ENCODE assay signal across 20 cellular contexts in the genomic region with DNA sequence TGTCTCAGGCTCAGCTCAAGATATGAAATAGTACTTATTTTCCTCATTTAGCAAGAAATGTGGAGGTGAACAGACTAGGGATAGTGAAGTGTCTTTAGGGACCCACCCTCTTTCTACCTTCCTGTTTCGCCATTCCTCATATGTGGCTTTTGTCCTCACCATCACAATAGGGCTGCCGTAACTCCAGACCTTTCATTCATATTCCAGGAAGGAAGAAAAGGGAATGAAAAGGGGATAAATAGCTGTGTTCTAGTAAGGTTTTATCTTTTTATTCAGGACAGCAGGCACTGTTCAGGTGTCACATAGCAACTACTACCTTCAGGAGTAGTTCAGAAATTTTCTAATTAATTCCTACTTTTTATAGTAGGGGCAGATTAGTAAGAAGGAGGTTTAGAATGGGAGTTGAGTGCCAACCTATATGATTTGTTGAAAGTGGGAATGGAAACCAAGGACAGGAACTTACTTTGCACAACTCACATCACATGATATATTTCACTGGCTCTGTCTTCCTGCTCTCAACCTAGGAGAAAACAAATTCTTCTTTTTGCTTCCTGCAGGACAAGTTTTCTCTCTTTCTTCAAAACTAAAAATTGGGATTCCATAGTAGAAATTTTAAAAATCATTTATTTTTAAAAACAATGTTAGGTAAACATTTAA.
"Had no signal": no experiment of that assay in that cellular context is flagged by ENCODE, and none has a peak within 500 bp of the region (broad histone marks: within the 10 kb centered on the region; RNA-seq: fewer than 3 reads in every experiment).

No MANE protein-coding gene starts in this region.

- H3K27ac ChIP-seq: cardiac muscle cell, VCaP had no signal

- H3K27ac Mint-ChIP-seq: activated CD4-positive, alpha-beta memory T cell treated with anti-CD3 and anti-CD28 coated beads for 36 hours; activated CD4-positive, alpha-beta T cell treated with anti-CD3 and anti-CD28 coated beads for 36 hours; activated CD8-positive, alpha-beta memory T cell treated with anti-CD3 and anti-CD28 coated beads, Interleukin-2, amount 10 ng/mL, durations not matched to agents 7 days and 5 days; activated naive CD4-positive, alpha-beta T cell treated with anti-CD3 and anti-CD28 coated beads, Interleukin-2, amount 50 U/mL, for 24 hours; activated T-cell treated with anti-CD3 and anti-CD28 coated beads, Interleukin-2, amount 50 U/mL, for 24 hours; natural killer cell had no signal

- H3K9me3 ChIP-seq: adrenal gland, esophagus squamous epithelium had no signal

- H3K36me3 ChIP-seq: adrenal gland, cardiac muscle cell, esophagus squamous epithelium had no signal

- H3K27me3 ChIP-seq: adrenal gland, cardiac muscle cell had no signal

- H3K4me3 ChIP-seq: adrenal gland, cardiac muscle cell, esophagus squamous epithelium, skin epidermis had no signal

- ATAC-seq: activated CD4-positive, alpha-beta T cell treated with anti-CD3 and anti-CD28 coated beads for 36 hours; activated CD8-positive, alpha-beta memory T cell treated with anti-CD3 and anti-CD28 coated beads, Interleukin-2, amount 10 ng/mL, durations not matched to agents 7 days and 5 days; left ventricle myocardium superior; natural killer cell had no signal

- H3K4me3 Mint-ChIP-seq: activated CD4-positive, alpha-beta memory T cell treated with anti-CD3 and anti-CD28 coated beads for 36 hours; activated CD4-positive, alpha-beta T cell treated with anti-CD3 and anti-CD28 coated beads for 36 hours; activated CD8-positive, alpha-beta memory T cell treated with anti-CD3 and anti-CD28 coated beads, Interleukin-2, amount 10 ng/mL, durations not matched to agents 7 days and 5 days; activated naive CD4-positive, alpha-beta T cell treated with anti-CD3 and anti-CD28 coated beads, Interleukin-2, amount 50 U/mL, for 24 hours; activated T-cell treated with anti-CD3 and anti-CD28 coated beads, Interleukin-2, amount 50 U/mL, for 24 hours; natural killer cell had no signal

- H3K9me3 Mint-ChIP-seq: activated naive CD4-positive, alpha-beta T cell treated with anti-CD3 and anti-CD28 coated beads, Interleukin-2, amount 50 U/mL, for 24 hours had no signal

- DNase-seq: activated CD4-positive, alpha-beta memory T cell treated with anti-CD3 and anti-CD28 coated beads for 36 hours; activated CD4-positive, alpha-beta T cell treated with anti-CD3 and anti-CD28 coated beads for 36 hours; activated CD8-positive, alpha-beta memory T cell treated with anti-CD3 and anti-CD28 coated beads, Interleukin-2, amount 10 ng/mL, durations not matched to agents 7 days and 5 days; activated effector memory CD4-positive, alpha-beta T cell treated with Interleukin-2 at 50 U/mL for 16 hours; activated T-cell treated with anti-CD3 and anti-CD28 coated beads, Interleukin-2, amount 50 U/mL, for 24 hours; adrenal gland; effector CD4-positive, alpha-beta T cell; esophagus squamous epithelium; hippocampal formation; left ventricle myocardium superior; mesenchymal stem cell; natural killer cell; stimulated activated CD4-positive, alpha-beta T cell treated with anti-CD3 and anti-CD28 coated beads, Interleukin-15, amount 100 ng/mL, for 24 hours; stimulated activated CD4-positive, alpha-beta T cell treated with anti-CD3 and anti-CD28 coated beads, Interleukin-4, amount 100 ng/mL, for 24 hours; stimulated activated naive CD4-positive, alpha-beta T cell treated with Interleukin-2 at 50 U/mL for 16 hours; trophoblast cell had no signal
